19 cellular contexts compared by ENCODE assay signal in the genomic region with DNA sequence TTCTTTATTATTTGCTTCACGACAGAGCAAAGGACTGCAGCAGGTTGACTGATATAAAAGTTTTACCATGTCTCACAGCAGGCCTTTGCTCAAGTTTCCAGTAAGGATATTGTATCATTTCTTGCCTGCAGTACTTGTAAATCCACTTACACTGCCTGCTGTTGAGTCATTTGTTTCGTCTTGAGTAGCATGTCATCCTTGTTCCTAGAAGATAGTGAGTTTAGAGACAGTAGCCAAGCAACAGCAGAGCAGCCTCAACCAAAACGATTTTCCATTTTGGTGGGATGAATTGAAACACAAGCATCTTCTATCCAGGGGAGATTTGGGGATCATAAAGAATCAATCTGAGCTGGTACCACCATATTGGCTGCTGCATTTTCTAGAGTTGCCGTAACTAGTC. TPM values are rescaled to one million over a fixed set of nuclear protein-coding genes. Genes with fewer than 3 reads are reported as not detected.
DNase-seq lines count a peak whose midpoint lies in the region; ATAC-seq and TF ChIP-seq lines count a peak whose summit lies in the region.
"Had no signal": no experiment of that assay in that cellular context is flagged by ENCODE, and none has a peak within 500 bp of the region (broad histone marks: within the 10 kb centered on the region; RNA-seq: fewer than 3 reads in every experiment).

No MANE protein-coding gene starts in this region.

- peak overlapping the region in 9 of 11 experiments; percentile 2 to 92 (median 78); a peak in 16 of 22 replicates for H3K4me2 ChIP-seq in BLaER1 treated with 17β-estradiol and CSF1 and Interleukin-3, amounts not matched to agents 10 nM and 100 nM
- H3K4me2 ChIP-seq in IMR-90 (ENCODE audit: low read depth, low read length) = no peak overlapping the region
- H3K4me2 ChIP-seq: PC-9 had no signal

- no peak overlapping the region for H2AK5ac ChIP-seq in IMR-90 (ENCODE audit: low read depth, low read length)

- peak; percentile 88 for DNase-seq in IMR-90
- peak; percentile 88 for DNase-seq in amniotic epithelial cell (ENCODE audit: low read depth)
- DNase-seq in iris pigment epithelial cell (ENCODE audit: low read depth) = peak; percentile 93
- DNase-seq in activated effector memory CD4-positive, alpha-beta T cell treated with anti-CD3 and anti-CD28 coated beads, Interleukin-2, amount 50 U/mL, for 16 hours = no peak
- DNase-seq in H4 (ENCODE audit: low spot score) = no peak
- DNase-seq in posterior vena cava (ENCODE audit: low spot score) = no peak
- DNase-seq: activated CD4-positive, alpha-beta T cell treated with anti-CD3 and anti-CD28 coated beads, Interleukin-2, amount 10 ng/mL, durations not matched to agents 7 days and 5 days; activated naive CD4-positive, alpha-beta T cell treated with anti-CD3 and anti-CD28 coated beads for 36 hours; central memory CD4-positive, alpha-beta T cell; NCI-H1105; NCI-H446; right lobe of liver; stimulated activated naive B cell treated with anti-CD40 and anti-IgM and Interleukin-4, amounts not matched to agents 10 μg/mL and 1 μg/mL and 100 μg/mL, for 72 hours had no signal

- peaks cover 0 to 8% (median 0%) of the 10 kb centered on the region in 11 experiments; a peak in 3 of 22 replicates for H3K9me3 ChIP-seq in BLaER1 treated with 17β-estradiol and CSF1 and Interleukin-3, amounts not matched to agents 10 nM and 100 nM (replicated peaks in 1 of 11)
- H3K9me3 ChIP-seq in IMR-90 (ENCODE audit: control insufficient read depth, insufficient read depth, low read length) = no peaks in the 10 kb centered on the region
- H3K9me3 ChIP-seq: right lobe of liver had no signal

- ATAC-seq in IMR-90 (ENCODE audit: low read depth) (peak; percentile 71), GM21360 (IDR thresholded peaks at IDR 0.05; ENCODE audit: unreplicated experiment) (no peak)
- ATAC-seq: right lobe of liver; stimulated activated naive B cell treated with anti-CD40 and anti-IgM and Interleukin-4, amounts not matched to agents 10 μg/mL and 1 μg/mL and 100 μg/mL, for 72 hours had no signal

- peak overlapping the region; percentile 7; the same call in 1 of the 3 replicates for H2BK15ac ChIP-seq in IMR-90 (ENCODE audit: low read depth, low read length)

- H4K8ac ChIP-seq in IMR-90 (ENCODE audit: low read depth in 2 of 2, low read length in 2 of 2) = no peak overlapping the region

- H3K9me1 ChIP-seq in IMR-90 (ENCODE audit: insufficient read depth, low read length) = peaks cover 9% of the 10 kb centered on the region

- H2BK120ac ChIP-seq in IMR-90 (ENCODE audit: low read depth, low read length) = peak overlapping the region; percentile 11

- no peak overlapping the region for H2AFZ ChIP-seq in IMR-90 (replicated peaks; ENCODE audit: low read length, poor library complexity)
- H2AFZ ChIP-seq: PC-9 had no signal

- H3K36me3 ChIP-seq in BLaER1 treated with 17β-estradiol and CSF1 and Interleukin-3, amounts not matched to agents 10 nM and 100 nM = no peaks in the 10 kb centered on the region
- H3K36me3 ChIP-seq in IMR-90 (ENCODE audit: control insufficient read depth, insufficient read depth, low read length) = no peaks in the 10 kb centered on the region
- H3K36me3 ChIP-seq: right lobe of liver had no signal

- intact Hi-C loops in IMR-90 (cut with micrococcal nuclease) = no loop called here
- intact Hi-C loops in posterior vena cava (cut with DNase I) = no loop called here

- H3K79me1 ChIP-seq in IMR-90 (ENCODE audit: low read depth in 1 of 2, low read length in 2 of 2) = no peaks in the 10 kb centered on the region

- peak overlapping the region; percentile 3; the same call in 1 of the 2 replicates for H3K4ac ChIP-seq in IMR-90 (ENCODE audit: low read depth, low read length)

- no peak for TF ChIP-seq CTCF in IMR-90 (conservative IDR thresholded peaks at IDR 0.05; ENCODE audit: low read depth, low read length)

- 90% methylated on average over 2 of the region's 4 CpGs; no CpG with 5 or more reads in 1 of the 2 experiments for WGBS in IMR-90 (ENCODE audit: extremely low coverage in 2 of 2, insufficient read length in 1 of 2), 2 experiments

- H3K56ac ChIP-seq in IMR-90 (ENCODE audit: extremely low read depth, insufficient read depth, low read length) = no peak overlapping the region

- POLR2A ChIA-PET in IMR-90 (lab: Charles Lee; ENCODE audit: unreplicated experiment) = no interaction called here

- no peak overlapping the region for H3K4me3 ChIP-seq in BLaER1 treated with 17β-estradiol and CSF1 and Interleukin-3, amounts not matched to agents 10 nM and 100 nM
- no peak overlapping the region for H3K4me3 ChIP-seq in IMR-90 (ENCODE audit: insufficient read depth, low read depth, low read length)
- H3K4me3 ChIP-seq: PC-9, right lobe of liver had no signal

- H2AK9ac ChIP-seq in IMR-90 (replicated peaks; ENCODE audit: low read depth, low read length, poor library complexity) = no peak overlapping the region

- peak overlapping the region in 4 of 11 experiments; percentile 42 to 89 (median 82); a peak in 7 of 22 replicates for H3K9ac ChIP-seq in BLaER1 treated with 17β-estradiol and CSF1 and Interleukin-3, amounts not matched to agents 10 nM and 100 nM
- no peak overlapping the region for H3K9ac ChIP-seq in IMR-90 (ENCODE audit: low read depth, low read length)

- peaks cover 30 to 89% (median 65%) of the 10 kb centered on the region in 10 experiments for H3K4me1 ChIP-seq in BLaER1 treated with 17β-estradiol and CSF1 and Interleukin-3, amounts not matched to agents 10 nM and 100 nM
- peaks cover 15% of the 10 kb centered on the region for H3K4me1 ChIP-seq in IMR-90 (ENCODE audit: control insufficient read depth, insufficient read depth, low read length)
- H3K4me1 ChIP-seq: right lobe of liver had no signal

- no peak for TF ChIP-seq POLR2A in IMR-90 (IDR thresholded peaks at IDR 0.05; ENCODE audit: low read depth, low read length)

- peak overlapping the region; percentile 3; the same call in 1 of the 2 replicates for H3K18ac ChIP-seq in IMR-90 (ENCODE audit: low read depth, low read length)

- H3K14ac ChIP-seq in IMR-90 (replicated peaks; ENCODE audit: low read depth, low read length) = peak overlapping the region; percentile 34; the same call in 1 of the 2 replicates

- H2BK5ac ChIP-seq in IMR-90 (ENCODE audit: low read depth, low read length, poor library complexity, severe bottlenecking) = peak overlapping the region; percentile 31

- CTCF ChIA-PET in IMR-90 (lab: Yijun Ruan, JAX) = no interaction called here

- BruUV-seq in IMR-90 (replicated peaks; lab: Mats Ljungman, UMichigan) = no TSS peak

- H3K23ac ChIP-seq in IMR-90 (ENCODE audit: low read depth, low read length) = no peak overlapping the region

- H3K27me3 ChIP-seq in BLaER1 treated with 17β-estradiol and CSF1 and Interleukin-3, amounts not matched to agents 10 nM and 100 nM = no peaks in the 10 kb centered on the region
- H3K27me3 ChIP-seq in IMR-90 (ENCODE audit: control insufficient read depth, insufficient read depth, low read length) = no peaks in the 10 kb centered on the region
- H3K27me3 ChIP-seq: right lobe of liver had no signal

- H4K91ac ChIP-seq in IMR-90 (ENCODE audit: insufficient read depth, low read depth, low read length) = no peak overlapping the region

- peak overlapping the region in 10 of 11 experiments; percentile 79 to 100 (median 96); a peak in 19 of 22 replicates for H3K27ac ChIP-seq in BLaER1 treated with 17β-estradiol and CSF1 and Interleukin-3, amounts not matched to agents 10 nM and 100 nM
- H3K27ac ChIP-seq in IMR-90 (ENCODE audit: insufficient read depth, low read length) = no peak overlapping the region
- H3K27ac ChIP-seq: C4-2B, PC-9, right lobe of liver had no signal

- TF ChIP-seq RAD21 in IMR-90 (IDR thresholded peaks at IDR 0.05; ENCODE audit: low read length) = no peak

- H2BK20ac ChIP-seq in IMR-90 (ENCODE audit: low read depth, low read length) = peak overlapping the region; percentile 6; the same call in 1 of the 2 replicates

- no peaks in the 10 kb centered on the region for H4K20me1 ChIP-seq in BLaER1 treated with 17β-estradiol and CSF1 and Interleukin-3, amounts not matched to agents 10 nM and 100 nM
- H4K20me1 ChIP-seq in IMR-90 (ENCODE audit: insufficient read depth, low read length) = no peaks in the 10 kb centered on the region

- in situ Hi-C loops in IMR-90 (cut with MboI; ENCODE audit: low sequenced_read_pairs) = no loop called here

- no peak overlapping the region for H4K5ac ChIP-seq in IMR-90 (ENCODE audit: low read depth, low read length)

- dilution Hi-C loops in IMR-90 (cut with HindIII; ENCODE audit: low sequenced_read_pairs, unreplicated experiment) = no loop called here

TF ChIP-seq in IMR-90, 13 proteins besides CTCF, POLR2A, EP300 and RAD21:
- TF ChIP-seq FOS (IDR thresholded peaks at IDR 0.05; ENCODE audit: low read depth, low read length) = 0 out of 2 replicates have a peak, but pooled peaks have one; percentile 15
- no peak for TF ChIP-seq CHD1 (IDR thresholded peaks at IDR 0.05; ENCODE audit: low read depth, low read length)
- peak; percentile 44; the same call in 1 of the 2 replicates for TF ChIP-seq CEBPB (IDR thresholded peaks at IDR 0.05; ENCODE audit: low read depth, low read length)

RNA-seq across cellular contexts. Expression of a gene that starts 24.0 kb away (rescaled TPM):
- total RNA-seq in IMR-90 (2012; rRNA removed) = 0.28 TPM in 1 of 2 replicates, not detected in the other
- polyA plus RNA-seq in IMR-90 (2012; rRNA removed) = 0.62 and 0.63 TPM in 2 replicates
- polyA plus RNA-seq in IMR-90 (2012; cell fraction: cytosol; rRNA removed) = 0.30 and 0.45 TPM in 2 replicates
- 0.53 TPM in 1 of 2 replicates, not detected in the other for polyA plus RNA-seq in IMR-90 (2012; cell fraction: nucleus; rRNA removed; ENCODE audit: low replicate concordance)
- total RNA-seq in H4 (2014; rRNA removed; shearing (Covaris generic)) = 1.1 and 1.2 TPM in 2 replicates
- total RNA-seq in posterior vena cava = 10 to 100 TPM; 26.8 to 49.6 TPM
- total RNA-seq: endothelial cell of umbilical vein, PC-9 had no signal
- polyA plus RNA-seq: neural cell had no signal

Comparison
In these comparisons a context has a peak if more than half of its experiments do, and no peak if none do; other contexts are left out.
1. DNase-seq: peak in IMR-90 (single experiment), amniotic epithelial cell (single experiment) and iris pigment epithelial cell (single experiment); none in activated effector memory CD4-positive, alpha-beta T cell treated with anti-CD3 and anti-CD28 coated beads, Interleukin-2, amount 50 U/mL, for 16 hours (single experiment), H4 (single experiment) and posterior vena cava (single experiment).
2. RNA of a gene that starts 24.0 kb away (total RNA-seq): 26.8 to 49.6 TPM in posterior vena cava; 1.1 to 1.2 TPM in H4 and 0.28 TPM in IMR-90; every median in the first group is over 10 times any median in the second.